In the genomic region with DNA sequence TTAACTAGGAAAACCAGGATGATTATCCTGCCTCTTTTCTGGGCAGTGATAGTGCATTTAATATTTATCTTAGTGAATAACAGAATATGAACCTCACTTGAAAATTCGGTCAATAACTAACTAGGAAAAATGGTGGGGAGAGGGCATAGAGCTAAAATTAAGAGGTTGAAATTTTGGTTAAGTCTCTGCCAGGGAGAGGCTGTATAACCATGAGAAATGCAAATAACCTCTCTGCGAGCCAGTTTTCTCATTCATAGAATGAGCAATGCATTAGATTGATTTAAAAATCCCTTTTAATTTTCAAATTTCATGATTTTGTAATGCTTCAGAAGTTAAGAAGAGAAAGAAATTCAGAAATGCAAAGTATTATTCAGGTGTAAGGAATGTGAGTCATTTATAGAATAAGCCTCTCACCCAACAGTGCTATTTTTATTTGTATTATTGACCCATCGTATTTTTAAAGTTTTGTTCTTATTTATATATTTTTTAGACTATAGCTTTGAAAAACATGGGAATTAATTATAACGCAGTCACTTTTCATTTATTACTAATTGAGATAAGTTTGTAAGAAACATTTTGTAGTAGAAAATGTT, we compare ENCODE assay signal across 34 cellular contexts.
A peak's percentile ranks its signal among the peaks of the same experiment; 100 is the strongest.
DNase-seq lines count a peak whose midpoint lies in the region; ATAC-seq, FAIRE-seq and TF ChIP-seq lines count a peak whose summit lies in the region.
"Had no signal": no experiment of that assay in that cellular context is flagged by ENCODE, and none has a peak within 500 bp of the region (broad histone marks: within the 10 kb centered on the region; RNA-seq: fewer than 3 reads in every experiment).

No MANE protein-coding gene starts in this region.

- H3K27ac ChIP-seq in pancreas: no peak overlapping the region
- H3K27ac ChIP-seq: 22Rv1, adrenal gland, brain microvascular endothelial cell, KMS-11, Peyer's patch, skin epidermis, stomach, thyroid gland had no signal

- H3K4me1 ChIP-seq in pancreas: no peaks in the 10 kb centered on the region
- H3K4me1 ChIP-seq: adrenal gland, Peyer's patch, stomach, thyroid gland had no signal

- H3K36me3 Mint-ChIP-seq in activated T-cell treated with anti-CD3 and anti-CD28 coated beads, Interleukin-2, amount 50 U/mL, for 72 hours (ENCODE audit: insufficient read depth in 2 of 2): peaks cover 0 to 11% of the 10 kb centered on the region in 2 donors

- 92 to 98% methylated on average over 4 of the region's 4 CpGs for WGBS in pancreas, 2 donors

- FAIRE-seq in pancreas (lab: Jason Lieb, UNC): peak; percentile 69
- FAIRE-seq: islet of Langerhans had no signal

- peak overlapping the region; percentile 33 for H3K27ac Mint-ChIP-seq in activated T-cell treated with anti-CD3 and anti-CD28 coated beads, Interleukin-2, amount 50 U/mL, for 72 hours
- H3K27ac Mint-ChIP-seq: activated naive CD4-positive, alpha-beta T cell treated with anti-CD3 and anti-CD28 coated beads for 36 hours; activated T-helper 1 cell treated with anti-CD3 and anti-CD28 coated beads, Interleukin-12 subunit alpha, Interleukin-12 subunit beta, Interleukin-2, Interleukin-4 antibody, amounts not matched to agents 30 ng/mL and 10 ng/mL and 1 ng/mL, durations not matched to agents 14 hours and 24 hours and 36 hours; CD4-positive, alpha-beta T cell; mesothelial cell of epicardium; naive B cell; WTC11 had no signal

- H3K27me3 ChIP-seq in pancreas: no peaks in the 10 kb centered on the region
- H3K27me3 ChIP-seq: adrenal gland, brain microvascular endothelial cell, Peyer's patch, stomach, thyroid gland had no signal

- no peaks in the 10 kb centered on the region for H3K36me3 ChIP-seq in pancreas
- H3K36me3 ChIP-seq: adrenal gland, brain microvascular endothelial cell, Peyer's patch, thyroid gland had no signal

- no peak overlapping the region for H3K4me3 ChIP-seq in pancreas
- H3K4me3 ChIP-seq: adrenal gland, Peyer's patch, skin epidermis, stomach, thyroid gland had no signal

- H3K4me1 Mint-ChIP-seq in activated T-cell treated with anti-CD3 and anti-CD28 coated beads, Interleukin-2, amount 50 U/mL, for 72 hours (ENCODE audit: low read depth): no peaks in the 10 kb centered on the region
- H3K4me1 Mint-ChIP-seq: naive B cell had no signal

- H3K9me3 Mint-ChIP-seq in activated T-cell treated with anti-CD3 and anti-CD28 coated beads, Interleukin-2, amount 50 U/mL, for 72 hours: no peaks in the 10 kb centered on the region
- H3K9me3 Mint-ChIP-seq: activated naive CD4-positive, alpha-beta T cell treated with anti-CD3 and anti-CD28 coated beads for 36 hours; activated T-helper 1 cell treated with anti-CD3 and anti-CD28 coated beads, Interleukin-12 subunit alpha, Interleukin-12 subunit beta, Interleukin-2, Interleukin-4 antibody, amounts not matched to agents 30 ng/mL and 10 ng/mL and 1 ng/mL, durations not matched to agents 14 hours and 24 hours and 36 hours; CD4-positive, alpha-beta T cell had no signal

- no peaks in the 10 kb centered on the region for H3K9me3 ChIP-seq in pancreas
- H3K9me3 ChIP-seq: adrenal gland, Peyer's patch, thyroid gland had no signal

- no peak for ATAC-seq in activated T-cell treated with anti-CD3 and anti-CD28 coated beads, Interleukin-2, amount 50 U/mL, for 72 hours (replicated peaks in 1 of 2)
- ATAC-seq in GM21619 (IDR thresholded peaks at IDR 0.05; ENCODE audit: unreplicated experiment) (peak; percentile 46), HG03354 (IDR thresholded peaks at IDR 0.05; ENCODE audit: poor library complexity, severe bottlenecking, unreplicated experiment) (peak; percentile 46), pancreas (no peak), HG02870 (IDR thresholded peaks at IDR 0.05; ENCODE audit: unreplicated experiment) (no peak)
- ATAC-seq: left ventricle myocardium superior, WTC11 had no signal

- H3K27me3 Mint-ChIP-seq in activated T-cell treated with anti-CD3 and anti-CD28 coated beads, Interleukin-2, amount 50 U/mL, for 72 hours (ENCODE audit: low read depth): no peaks in the 10 kb centered on the region
- H3K27me3 Mint-ChIP-seq: CD4-positive, alpha-beta T cell; naive B cell had no signal

- intact Hi-C loops in pancreas (cut with DNase I): no loop called here

- no peak for DNase-seq in activated T-cell treated with anti-CD3 and anti-CD28 coated beads, Interleukin-2, amount 50 U/mL, for 72 hours
- no peak for DNase-seq in activated T-cell treated with anti-CD3 and anti-CD28 coated beads, Interleukin-2, amount 50 U/mL, for 48 hours
- no peak for DNase-seq in pancreas
- no peak for DNase-seq in retina
- no peak for DNase-seq in stimulated activated CD4-positive, alpha-beta T cell treated with anti-CD3 and anti-CD28 coated beads, Interleukin-1b, Interleukin-23, amount 100 ng/mL, for 48 hours
- DNase-seq: activated naive CD4-positive, alpha-beta T cell treated with anti-CD3 and anti-CD28 coated beads for 36 hours; adrenal gland; brain microvascular endothelial cell; CD4-positive, alpha-beta T cell; glutamatergic neuron; HCEC 1CT; left ventricle myocardium superior; MM.1S; naive B cell; NCI-H1417; NCI-H2029 treated with DMSO at 0.1 percent for 48 hours; NCI-H2227 treated with DMSO at 0.1 percent for 48 hours; NCI-H69; nucleus accumbens; Peyer's patch; SIG-M5; stomach; T1000; thyroid gland had no signal

- no peak for TF ChIP-seq CTCF in pancreas (IDR thresholded peaks at IDR 0.05)

- no peak overlapping the region for H3K4me3 Mint-ChIP-seq in activated T-cell treated with anti-CD3 and anti-CD28 coated beads, Interleukin-2, amount 50 U/mL, for 72 hours
- H3K4me3 Mint-ChIP-seq: activated naive CD4-positive, alpha-beta T cell treated with anti-CD3 and anti-CD28 coated beads for 36 hours; activated T-helper 1 cell treated with anti-CD3 and anti-CD28 coated beads, Interleukin-12 subunit alpha, Interleukin-12 subunit beta, Interleukin-2, Interleukin-4 antibody, amounts not matched to agents 30 ng/mL and 10 ng/mL and 1 ng/mL, durations not matched to agents 14 hours and 24 hours and 36 hours; CD4-positive, alpha-beta T cell; mesothelial cell of epicardium; naive B cell; WTC11 had no signal

Comparison
In these comparisons a context has a peak if more than half of its experiments do, and no peak if none do; other contexts are left out.
1. ATAC-seq: peak in GM21619 (single experiment) and HG03354 (single experiment); none in activated T-cell treated with anti-CD3 and anti-CD28 coated beads, Interleukin-2, amount 50 U/mL, for 72 hours (0 of 2), pancreas (0 of 4) and HG02870 (single experiment).